In the genomic region with DNA sequence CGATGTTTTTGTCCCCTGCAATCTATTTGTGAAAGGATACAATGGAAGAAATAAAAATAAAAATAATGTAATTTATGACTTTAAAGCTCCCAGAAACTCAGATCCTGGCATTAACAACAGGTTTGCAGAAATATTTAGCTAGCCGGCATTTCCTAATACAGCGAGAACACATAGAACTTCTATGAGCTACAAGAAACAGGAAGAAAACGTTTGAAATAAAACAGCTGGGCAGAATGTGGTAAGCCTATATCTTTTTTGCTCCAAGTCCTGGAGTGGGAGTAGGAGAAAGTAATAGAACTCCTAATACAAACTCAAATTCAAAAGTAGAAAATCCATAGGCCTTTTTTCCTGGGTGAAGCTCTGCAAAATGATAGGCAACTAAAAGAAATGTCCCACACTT, we compare ENCODE assay signal across 1 cellular context.
TF ChIP-seq lines count a peak whose summit lies in the region.

No MANE protein-coding gene starts in this region.

TF ChIP-seq in K562, 482 proteins besides CTCF, POLR2A, EP300 and RAD21 (continued from another document):
- no peak for TF ChIP-seq GATAD2B (IDR thresholded peaks at IDR 0.05; ENCODE audit: borderline replicate concordance)
- no peak for TF ChIP-seq SAFB (IDR thresholded peaks at IDR 0.05; ENCODE audit: borderline replicate concordance, low read depth, low read length)
